In the genomic region with DNA sequence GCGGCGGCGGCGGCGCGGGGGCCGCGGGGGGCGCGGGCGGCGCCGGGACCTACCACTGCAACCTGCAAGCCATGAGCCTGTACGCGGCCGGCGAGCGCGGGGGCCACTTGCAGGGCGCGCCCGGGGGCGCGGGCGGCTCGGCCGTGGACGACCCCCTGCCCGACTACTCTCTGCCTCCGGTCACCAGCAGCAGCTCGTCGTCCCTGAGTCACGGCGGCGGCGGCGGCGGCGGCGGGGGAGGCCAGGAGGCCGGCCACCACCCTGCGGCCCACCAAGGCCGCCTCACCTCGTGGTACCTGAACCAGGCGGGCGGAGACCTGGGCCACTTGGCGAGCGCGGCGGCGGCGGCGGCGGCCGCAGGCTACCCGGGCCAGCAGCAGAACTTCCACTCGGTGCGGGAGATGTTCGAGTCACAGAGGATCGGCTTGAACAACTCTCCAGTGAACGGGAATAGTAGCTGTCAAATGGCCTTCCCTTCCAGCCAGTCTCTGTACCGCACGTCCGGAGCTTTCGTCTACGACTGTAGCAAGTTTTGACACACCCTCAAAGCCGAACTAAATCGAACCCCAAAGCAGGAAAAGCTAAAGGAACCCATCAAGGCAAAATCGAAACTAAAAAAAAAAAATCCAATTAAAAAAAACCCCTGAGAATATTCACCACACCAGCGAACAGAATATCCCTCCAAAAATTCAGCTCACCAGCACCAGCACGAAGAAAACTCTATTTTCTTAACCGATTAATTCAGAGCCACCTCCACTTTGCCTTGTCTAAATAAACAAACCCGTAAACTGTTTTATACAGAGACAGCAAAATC, we compare ENCODE assay signal across 2 cellular contexts.
TF ChIP-seq lines count a peak whose summit lies in the region.

No MANE protein-coding gene starts in this region.

TF ChIP-seq in IMR-90, 13 proteins besides CTCF, POLR2A, EP300 and RAD21:
- no peak for TF ChIP-seq BHLHE40 (IDR thresholded peaks at IDR 0.05; ENCODE audit: low read depth, low read length)

TF ChIP-seq in liver, 16 proteins besides CTCF, POLR2A, EP300 and RAD21:
- TF ChIP-seq FOXA2 (IDR thresholded peaks at IDR 0.05) (no peak), GABPA (IDR thresholded peaks at IDR 0.05 in 1 of 2, conservative IDR thresholded peaks at IDR 0.05 in 1 of 2) (no peak), SP1 (IDR thresholded peaks at IDR 0.05) (no peak), HNF4G (IDR thresholded peaks at IDR 0.05) (no peak), JUND (IDR thresholded peaks at IDR 0.05) (no peak), TAF1 (conservative IDR thresholded peaks at IDR 0.05) (no peak), RXRA (IDR thresholded peaks at IDR 0.05) (no peak)
- TF ChIP-seq, protein P1, sequence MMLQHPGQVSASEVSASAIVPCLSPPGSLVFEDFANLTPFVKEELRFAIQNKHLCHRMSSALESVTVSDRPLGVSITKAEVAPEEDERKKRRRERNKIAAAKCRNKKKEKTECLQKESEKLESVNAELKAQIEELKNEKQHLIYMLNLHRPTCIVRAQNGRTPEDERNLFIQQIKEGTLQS (IDR thresholded peaks at IDR 0.05): no peak
- TF ChIP-seq, protein P2, sequence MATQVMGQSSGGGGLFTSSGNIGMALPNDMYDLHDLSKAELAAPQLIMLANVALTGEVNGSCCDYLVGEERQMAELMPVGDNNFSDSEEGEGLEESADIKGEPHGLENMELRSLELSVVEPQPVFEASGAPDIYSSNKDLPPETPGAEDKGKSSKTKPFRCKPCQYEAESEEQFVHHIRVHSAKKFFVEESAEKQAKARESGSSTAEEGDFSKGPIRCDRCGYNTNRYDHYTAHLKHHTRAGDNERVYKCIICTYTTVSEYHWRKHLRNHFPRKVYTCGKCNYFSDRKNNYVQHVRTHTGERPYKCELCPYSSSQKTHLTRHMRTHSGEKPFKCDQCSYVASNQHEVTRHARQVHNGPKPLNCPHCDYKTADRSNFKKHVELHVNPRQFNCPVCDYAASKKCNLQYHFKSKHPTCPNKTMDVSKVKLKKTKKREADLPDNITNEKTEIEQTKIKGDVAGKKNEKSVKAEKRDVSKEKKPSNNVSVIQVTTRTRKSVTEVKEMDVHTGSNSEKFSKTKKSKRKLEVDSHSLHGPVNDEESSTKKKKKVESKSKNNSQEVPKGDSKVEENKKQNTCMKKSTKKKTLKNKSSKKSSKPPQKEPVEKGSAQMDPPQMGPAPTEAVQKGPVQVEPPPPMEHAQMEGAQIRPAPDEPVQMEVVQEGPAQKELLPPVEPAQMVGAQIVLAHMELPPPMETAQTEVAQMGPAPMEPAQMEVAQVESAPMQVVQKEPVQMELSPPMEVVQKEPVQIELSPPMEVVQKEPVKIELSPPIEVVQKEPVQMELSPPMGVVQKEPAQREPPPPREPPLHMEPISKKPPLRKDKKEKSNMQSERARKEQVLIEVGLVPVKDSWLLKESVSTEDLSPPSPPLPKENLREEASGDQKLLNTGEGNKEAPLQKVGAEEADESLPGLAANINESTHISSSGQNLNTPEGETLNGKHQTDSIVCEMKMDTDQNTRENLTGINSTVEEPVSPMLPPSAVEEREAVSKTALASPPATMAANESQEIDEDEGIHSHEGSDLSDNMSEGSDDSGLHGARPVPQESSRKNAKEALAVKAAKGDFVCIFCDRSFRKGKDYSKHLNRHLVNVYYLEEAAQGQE (IDR thresholded peaks at IDR 0.05): no peak
TF ChIP-seq in liver: peak in this region for 0.
